Comparison of ENCODE assay signal across 8 cellular contexts in genomic region chr5:73454379-73455036, GRCh38. TPM values are rescaled to one million over a fixed set of nuclear protein-coding genes. Genes with fewer than 3 reads are reported as not detected.
DNase-seq lines count a peak whose midpoint lies in the region; ATAC-seq and TF ChIP-seq lines count a peak whose summit lies in the region.

No MANE protein-coding gene starts in this region.

- peak; percentile 72 for ATAC-seq in GM18873 (IDR thresholded peaks at IDR 0.05; ENCODE audit: low FRiP score, unreplicated experiment)
- peak; percentile 91 for ATAC-seq in left lobe of liver
- no peak for ATAC-seq in GM18870 (IDR thresholded peaks at IDR 0.05; ENCODE audit: unreplicated experiment)

- TF ChIP-seq CTCF in cardiac fibroblast (IDR thresholded peaks at IDR 0.05; ENCODE audit: low read depth, low read length): peak; percentile 94

- peak; percentile 67 for DNase-seq in COR-L47 (lab: John Stamatoyannopoulos, UW)
- DNase-seq in Kasumi-1 (lab: John Stamatoyannopoulos, UW): peak; percentile 55 to 77
- DNase-seq in OCI-M1 (lab: John Stamatoyannopoulos, UW): peak; percentile 70
- peak; percentile 58 to 67 for DNase-seq in cardiac fibroblast (ENCODE audit: low read depth in 2 of 2)
- no peak for DNase-seq in left lobe of liver (ENCODE audit: low spot score)
- DNase-seq in SKM-1 treated with dmso at 0.1 percent for 144 hours (lab: John Stamatoyannopoulos, UW; ENCODE audit: unreplicated experiment): no peak

- no peak overlapping the region for H3K4me3 ChIP-seq in cardiac fibroblast (replicated peaks in 1 of 2; ENCODE audit: low read depth in 2 of 2, low read length in 2 of 2)

RNA-seq across cellular contexts. Expression of gene FOXD1, which starts 5.9 kb away (rescaled TPM):
- total RNA-seq in left lobe of liver: not detected

RNA-seq across cellular contexts. Expression of gene BTF3, which starts 43.7 kb away (rescaled TPM):
- total RNA-seq in left lobe of liver: 140 TPM

Comparison
In these comparisons a context has a peak if more than half of its experiments do, and no peak if none do; other contexts are left out.
1. DNase-seq: peak in COR-L47 (single experiment), Kasumi-1 (2 of 2), OCI-M1 (single experiment) and cardiac fibroblast (2 of 2); none in left lobe of liver (single experiment) and SKM-1 treated with dmso at 0.1 percent for 144 hours (single experiment).